27 cellular contexts compared by ENCODE assay signal in genomic region chr5:103895738-103896137, GRCh38.
A peak's percentile ranks its signal among the peaks of the same experiment; 100 is the strongest.
DNase-seq lines count a peak whose midpoint lies in the region; ATAC-seq, FAIRE-seq and TF ChIP-seq lines count a peak whose summit lies in the region.
"Had no signal": no experiment of that assay in that cellular context is flagged by ENCODE, and none has a peak within 500 bp of the region (broad histone marks: within the 10 kb centered on the region; RNA-seq: fewer than 3 reads in every experiment).

No MANE protein-coding gene starts in this region.

- TF ChIP-seq EP300 in Ishikawa (IDR thresholded peaks at IDR 0.05; ENCODE audit: borderline replicate concordance) = no peak

- no peak overlapping the region for H3K4me3 ChIP-seq in dorsolateral prefrontal cortex
- H3K4me3 ChIP-seq: A549; BLaER1 treated with 17β-estradiol and CSF1 and Interleukin-3, amounts not matched to agents 10 nM and 100 nM; GM12878 had no signal

- H3K27ac ChIP-seq in dorsolateral prefrontal cortex (peak overlapping the region in 38 of 59 donors; percentile 21 to 99 (median 78)), temporal lobe (ENCODE audit: low read depth, low read length) (peak overlapping the region; percentile 23)
- H3K27ac ChIP-seq: 22Rv1; A549; BLaER1 treated with 17β-estradiol and CSF1 and Interleukin-3, amounts not matched to agents 10 nM and 100 nM; C4-2B had no signal

- DNase-seq in D721Med (ENCODE audit: insufficient read length, low spot score) (no peak), dorsolateral prefrontal cortex (no peak)
- no peak for DNase-seq in activated CD4-positive, alpha-beta T cell treated with anti-CD3 and anti-CD28 coated beads, Interleukin-2, amount 50 U/mL, for 4 hours
- no peak for DNase-seq in activated naive CD4-positive, alpha-beta T cell (lab: John Stamatoyannopoulos, UW)
- DNase-seq: AML-193; Caco-2; Calu3; CD4-positive, alpha-beta T cell; CD8-positive, alpha-beta T cell; DMS 273 treated with DMSO at 0.1 percent for 48 hours; DMS153; DMS53; DMS79; DND-41; EL; GDM1 had no signal

- H3K27me3 ChIP-seq in dorsolateral prefrontal cortex = no peaks in the 10 kb centered on the region
- H3K27me3 ChIP-seq: BLaER1 treated with 17β-estradiol and CSF1 and Interleukin-3, amounts not matched to agents 10 nM and 100 nM had no signal

- no peak for ATAC-seq in GM18858 (IDR thresholded peaks at IDR 0.05; ENCODE audit: unreplicated experiment)
- ATAC-seq: A549; CD8-positive, alpha-beta T cell; GM12878 had no signal

- no peak for TF ChIP-seq RAD21 in Ishikawa (IDR thresholded peaks at IDR 0.05; ENCODE audit: low read depth)

- peak; percentile 73 for FAIRE-seq in D721Med (lab: Jason Lieb, UNC)
- FAIRE-seq: A549, GM12878, GM12892, GM18507, GM19239 had no signal

- intact Hi-C loops in dorsolateral prefrontal cortex (cut with DNase I) = no loop called here

- TF ChIP-seq CTCF in D721Med (IDR thresholded peaks at IDR 0.05; ENCODE audit: insufficient read depth, missing control alignments) (no peak), dorsolateral prefrontal cortex (IDR thresholded peaks at IDR 0.05 in 54 of 56, conservative IDR thresholded peaks at IDR 0.05 in 2 of 56; ENCODE audit: low read depth in 1 of 56, partially characterized antibody in 56 of 56) (no peak)

TF ChIP-seq in Ishikawa, 13 proteins besides CTCF, POLR2A, EP300 and RAD21:
- TF ChIP-seq YY1 (IDR thresholded peaks at IDR 0.05; ENCODE audit: low read depth) = peak; percentile 54; the same call in 1 of the 2 replicates
- no peak for TF ChIP-seq CREB1 (IDR thresholded peaks at IDR 0.05; ENCODE audit: low read depth)
- no peak for TF ChIP-seq MAX (IDR thresholded peaks at IDR 0.05)
